21 cellular contexts compared by ENCODE assay signal in the genomic region with DNA sequence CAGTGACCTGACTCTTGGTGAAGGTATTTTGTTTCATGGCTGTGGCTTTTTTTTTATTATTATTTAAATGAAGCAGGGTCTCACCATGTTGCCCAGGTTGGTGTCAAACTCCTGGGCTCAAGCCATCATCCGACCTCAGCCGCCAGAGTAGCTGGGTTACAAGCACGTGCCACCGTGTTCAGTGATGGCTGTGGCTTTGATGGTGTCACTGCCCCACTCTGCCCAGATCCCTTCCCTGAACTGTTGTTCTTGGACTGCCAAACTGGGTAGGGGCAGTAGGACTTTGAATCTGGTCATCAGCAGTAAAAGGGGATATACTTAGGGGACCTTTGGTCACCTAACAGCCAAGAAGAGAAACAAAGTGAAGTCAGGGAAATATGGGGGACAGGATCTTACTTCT.
"Had no signal": no experiment of that assay in that cellular context is flagged by ENCODE, and none has a peak within 500 bp of the region (broad histone marks: within the 10 kb centered on the region; RNA-seq: fewer than 3 reads in every experiment).

No MANE protein-coding gene starts in this region.

- H3K27ac Mint-ChIP-seq: stimulated activated naive B cell treated with anti-CD40 and anti-IgM and Interleukin-4, amounts not matched to agents 10 μg/mL and 1 μg/mL and 100 μg/mL, for 72 hours; type B pancreatic cell had no signal

- H3K36me3 Mint-ChIP-seq: stimulated activated naive B cell treated with anti-CD40 and anti-IgM and Interleukin-4, amounts not matched to agents 10 μg/mL and 1 μg/mL and 100 μg/mL, for 72 hours had no signal

- H3K9me3 ChIP-seq: neutrophil, psoas muscle, sigmoid colon, stomach, uterus had no signal

- DNase-seq: effector CD4-positive, alpha-beta T cell; left ventricle myocardium superior; mesenchymal stem cell; midbrain; psoas muscle; retina; sigmoid colon; stimulated activated CD4-positive, alpha-beta T cell treated with anti-CD3 and anti-CD28 coated beads, Interleukin-2, amount 100 ng/mL, for 24 hours; stimulated activated CD4-positive, alpha-beta T cell treated with anti-CD3 and anti-CD28 coated beads, Interleukin-4, amount 100 ng/mL, for 4 hours; stimulated activated naive B cell treated with anti-CD40 and anti-IgM and Interleukin-4, amounts not matched to agents 10 μg/mL and 1 μg/mL and 100 μg/mL, for 72 hours; stomach; substantia nigra; uterus had no signal

- ATAC-seq: left ventricle myocardium superior; psoas muscle; stimulated activated naive B cell treated with anti-CD40 and anti-IgM and Interleukin-4, amounts not matched to agents 10 μg/mL and 1 μg/mL and 100 μg/mL, for 72 hours had no signal

- FAIRE-seq: frontal cortex, keratinocyte had no signal

- H3K9me3 Mint-ChIP-seq: nephron; stimulated activated naive B cell treated with anti-CD40 and anti-IgM and Interleukin-4, amounts not matched to agents 10 μg/mL and 1 μg/mL and 100 μg/mL, for 72 hours; type B pancreatic cell had no signal

- H3K4me3 ChIP-seq: coronary artery, lung, psoas muscle, sigmoid colon, skin epidermis, stomach, uterus had no signal

- H3K27me3 ChIP-seq: uterus had no signal

- H3K27ac ChIP-seq: neutrophil, psoas muscle, sigmoid colon, skin epidermis, uterus had no signal

- H3K4me3 Mint-ChIP-seq: nephron; stimulated activated naive B cell treated with anti-CD40 and anti-IgM and Interleukin-4, amounts not matched to agents 10 μg/mL and 1 μg/mL and 100 μg/mL, for 72 hours; type B pancreatic cell had no signal

- H3K36me3 ChIP-seq: neutrophil, sigmoid colon, stomach, uterus had no signal
